5 cellular contexts compared by ENCODE assay signal in genomic region chrX:131250984-131251738, GRCh38. TPM values are rescaled to one million over a fixed set of nuclear protein-coding genes. Genes with fewer than 3 reads are reported as not detected.
"Had no signal": no experiment of that assay in that cellular context is flagged by ENCODE, and none has a peak within 500 bp of the region (broad histone marks: within the 10 kb centered on the region; RNA-seq: fewer than 3 reads in every experiment).

No MANE protein-coding gene starts in this region.

RNA-seq across cellular contexts. Expression of gene IGSF1, which starts 37.9 kb away (rescaled TPM):
- total RNA-seq: foreskin keratinocyte; left lung; lung microvascular endothelial cell; natural killer cell treated with Interleukin-12 subunit alpha and Interleukin-12 subunit beta and Interleukin-15 and Interleukin-18, amount 100 ng/mL, for 72 hours; upper lobe of right lung had no signal
- polyA plus RNA-seq: foreskin keratinocyte had no signal
